ENCODE assay signal across 20 cellular contexts in the genomic region with DNA sequence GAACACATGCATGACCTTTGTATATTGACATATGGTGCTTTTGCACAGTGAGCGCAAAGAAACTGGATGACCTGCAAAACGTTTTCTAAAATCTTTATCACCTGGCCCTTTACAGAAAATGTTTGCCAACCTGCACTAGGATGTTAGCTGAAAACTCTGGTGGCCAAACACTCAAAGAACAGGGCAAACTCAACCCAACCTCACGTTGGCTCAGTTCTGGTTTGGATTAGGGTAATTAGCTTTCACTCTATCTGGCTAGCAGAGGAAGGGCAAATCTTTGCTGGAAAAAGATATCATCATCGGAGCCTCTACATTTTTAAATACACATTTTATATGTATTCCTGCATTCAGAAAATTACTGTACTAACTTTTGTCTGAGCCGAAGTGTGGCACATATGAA.
"Had no signal": no experiment of that assay in that cellular context is flagged by ENCODE, and none has a peak within 500 bp of the region (broad histone marks: within the 10 kb centered on the region; RNA-seq: fewer than 3 reads in every experiment).

No MANE protein-coding gene starts in this region.

- H3K4me1 Mint-ChIP-seq: activated CD4-positive, alpha-beta T cell treated with anti-CD3 and anti-CD28 coated beads, Interleukin-2, amount 10 ng/mL, durations not matched to agents 7 days and 5 days; activated naive CD8-positive, alpha-beta T cell treated with anti-CD3 and anti-CD28 coated beads, Interleukin-2, amount 50 U/mL, for 24 hours; naive B cell; stimulated activated naive B cell treated with anti-CD40 and anti-IgM and Interleukin-4, amounts not matched to agents 10 μg/mL and 1 μg/mL and 100 μg/mL, for 72 hours had no signal

- H3K9me3 Mint-ChIP-seq: activated CD4-positive, alpha-beta T cell treated with anti-CD3 and anti-CD28 coated beads, Interleukin-2, amount 10 ng/mL, durations not matched to agents 7 days and 5 days; activated CD8-positive, alpha-beta T cell treated with anti-CD3 and anti-CD28 coated beads for 36 hours; activated naive CD8-positive, alpha-beta T cell treated with anti-CD3 and anti-CD28 coated beads, Interleukin-2, amount 50 U/mL, for 24 hours; activated T-helper 1 cell treated with anti-CD3 and anti-CD28 coated beads, Interleukin-12 subunit alpha, Interleukin-12 subunit beta, Interleukin-2, Interleukin-4 antibody, amounts not matched to agents 30 ng/mL and 10 ng/mL and 1 ng/mL, durations not matched to agents 14 hours and 24 hours and 36 hours; neural crest cell; stimulated activated naive B cell treated with anti-CD40 and anti-IgM and Interleukin-4, amounts not matched to agents 10 μg/mL and 1 μg/mL and 100 μg/mL, for 72 hours had no signal

- DNase-seq: activated CD4-positive, alpha-beta T cell treated with anti-CD3 and anti-CD28 coated beads, Interleukin-2, amount 10 ng/mL, durations not matched to agents 7 days and 5 days; activated CD4-positive, CD25-positive, alpha-beta regulatory T cell treated with anti-CD3 and anti-CD28 coated beads, Interleukin-2, amount 50 U/mL, for 72 hours; activated CD8-positive, alpha-beta T cell treated with anti-CD3 and anti-CD28 coated beads for 36 hours; activated gamma-delta T cell; activated naive CD4-positive, alpha-beta T cell treated with anti-CD3 and anti-CD28 coated beads, Interleukin-2, amount 50 U/mL, for 16 hours; activated naive CD8-positive, alpha-beta T cell treated with anti-CD3 and anti-CD28 coated beads, Interleukin-2, amount 50 U/mL, for 24 hours; effector CD4-positive, alpha-beta T cell; heart right ventricle; naive B cell; occipital lobe; stimulated activated CD4-positive, alpha-beta T cell treated with anti-CD3 and anti-CD28 coated beads, Interleukin-2, amount 100 ng/mL, for 48 hours; stimulated activated CD8-positive, alpha-beta memory T cell treated with anti-CD3 and anti-CD28 coated beads, Interleukin-4, amount 100 ng/mL, for 48 hours; stimulated activated naive B cell treated with anti-CD40 and anti-IgM and Interleukin-4, amounts not matched to agents 10 μg/mL and 1 μg/mL and 100 μg/mL, for 72 hours; T-helper 2 cell; testis; upper lobe of right lung; WERI-Rb-1 had no signal

- H3K36me3 Mint-ChIP-seq: naive B cell; stimulated activated naive B cell treated with anti-CD40 and anti-IgM and Interleukin-4, amounts not matched to agents 10 μg/mL and 1 μg/mL and 100 μg/mL, for 72 hours had no signal

- H3K4me3 Mint-ChIP-seq: activated CD4-positive, alpha-beta T cell treated with anti-CD3 and anti-CD28 coated beads, Interleukin-2, amount 10 ng/mL, durations not matched to agents 7 days and 5 days; activated CD8-positive, alpha-beta T cell treated with anti-CD3 and anti-CD28 coated beads for 36 hours; activated naive CD8-positive, alpha-beta T cell treated with anti-CD3 and anti-CD28 coated beads, Interleukin-2, amount 50 U/mL, for 24 hours; activated T-helper 1 cell treated with anti-CD3 and anti-CD28 coated beads, Interleukin-12 subunit alpha, Interleukin-12 subunit beta, Interleukin-2, Interleukin-4 antibody, amounts not matched to agents 30 ng/mL and 10 ng/mL and 1 ng/mL, durations not matched to agents 14 hours and 24 hours and 36 hours; naive B cell; neural crest cell; stimulated activated naive B cell treated with anti-CD40 and anti-IgM and Interleukin-4, amounts not matched to agents 10 μg/mL and 1 μg/mL and 100 μg/mL, for 72 hours had no signal

- H3K27ac Mint-ChIP-seq: activated CD4-positive, alpha-beta T cell treated with anti-CD3 and anti-CD28 coated beads, Interleukin-2, amount 10 ng/mL, durations not matched to agents 7 days and 5 days; activated CD8-positive, alpha-beta T cell treated with anti-CD3 and anti-CD28 coated beads for 36 hours; activated naive CD8-positive, alpha-beta T cell treated with anti-CD3 and anti-CD28 coated beads, Interleukin-2, amount 50 U/mL, for 24 hours; activated T-helper 1 cell treated with anti-CD3 and anti-CD28 coated beads, Interleukin-12 subunit alpha, Interleukin-12 subunit beta, Interleukin-2, Interleukin-4 antibody, amounts not matched to agents 30 ng/mL and 10 ng/mL and 1 ng/mL, durations not matched to agents 14 hours and 24 hours and 36 hours; stimulated activated naive B cell treated with anti-CD40 and anti-IgM and Interleukin-4, amounts not matched to agents 10 μg/mL and 1 μg/mL and 100 μg/mL, for 72 hours had no signal

- ATAC-seq: activated CD8-positive, alpha-beta T cell treated with anti-CD3 and anti-CD28 coated beads for 36 hours; activated naive CD8-positive, alpha-beta T cell treated with anti-CD3 and anti-CD28 coated beads, Interleukin-2, amount 50 U/mL, for 24 hours; heart right ventricle; sciatic nerve; stimulated activated naive B cell treated with anti-CD40 and anti-IgM and Interleukin-4, amounts not matched to agents 10 μg/mL and 1 μg/mL and 100 μg/mL, for 72 hours; upper lobe of right lung had no signal

- H3K27me3 Mint-ChIP-seq: activated CD4-positive, alpha-beta T cell treated with anti-CD3 and anti-CD28 coated beads, Interleukin-2, amount 10 ng/mL, durations not matched to agents 7 days and 5 days; activated CD8-positive, alpha-beta T cell treated with anti-CD3 and anti-CD28 coated beads for 36 hours; activated naive CD8-positive, alpha-beta T cell treated with anti-CD3 and anti-CD28 coated beads, Interleukin-2, amount 50 U/mL, for 24 hours; naive B cell; stimulated activated naive B cell treated with anti-CD40 and anti-IgM and Interleukin-4, amounts not matched to agents 10 μg/mL and 1 μg/mL and 100 μg/mL, for 72 hours had no signal
